Comparison of ENCODE assay signal across 25 cellular contexts in genomic region chr3:45765956-45766355, GRCh38. TPM values are rescaled to one million over a fixed set of nuclear protein-coding genes. Genes with fewer than 3 reads are reported as not detected.
A peak's percentile ranks its signal among the peaks of the same experiment; 100 is the strongest.
DNase-seq lines count a peak whose midpoint lies in the region; FAIRE-seq and TF ChIP-seq lines count a peak whose summit lies in the region.
"Had no signal": no experiment of that assay in that cellular context is flagged by ENCODE, and none has a peak within 500 bp of the region (broad histone marks: within the 10 kb centered on the region; RNA-seq: fewer than 3 reads in every experiment).

No MANE protein-coding gene starts in this region.

- H3K9ac ChIP-seq in endodermal cell (ENCODE audit: extremely low read depth, low read length, poor library complexity, severe bottlenecking), result no peak overlapping the region
- H3K9ac ChIP-seq: BLaER1 treated with 17β-estradiol and CSF1 and Interleukin-3, amounts not matched to agents 10 nM and 100 nM had no signal

- intact Hi-C loops in stomach (cut with DNase I; ENCODE audit: low total_unique reads), result loop anchor here (10.0 kb wide), 1 partner anchor 159 kb away; no protein-coding TSS in a partner anchor
- intact Hi-C loops in CD4-positive, alpha-beta memory T cell (cut with micrococcal nuclease), result loop anchor here (10.0 kb wide), 1 partner anchor 609 kb away; the partner anchor contains the start of gene CCR5

- H3K4me1 ChIP-seq in endodermal cell (ENCODE audit: control insufficient read depth, insufficient read depth, low read length) (no peaks in the 10 kb centered on the region), stomach (peaks cover 0 to 11% (median 6%) of the 10 kb centered on the region in 4 donors)
- H3K4me1 ChIP-seq in CD4-positive, alpha-beta memory T cell (ENCODE audit: insufficient read depth, low read length), result no peaks in the 10 kb centered on the region
- H3K4me1 ChIP-seq: BE2C; BLaER1 treated with 17β-estradiol and CSF1 and Interleukin-3, amounts not matched to agents 10 nM and 100 nM had no signal

- WGBS in endodermal cell (ENCODE audit: insufficient coverage in 1 of 2, insufficient read length in 1 of 2), 2 experiments, result 90 to 96% methylated on average over 4 to 8 of the region's 8 CpGs
- 76 to 89% (median 78%) methylated on average over 8 of the region's 8 CpGs for WGBS in stomach, 5 donors

- H3K4me1 Mint-ChIP-seq in endodermal cell (no peaks in the 10 kb centered on the region), osteocyte (ENCODE audit: unreplicated experiment) (peaks cover 10% of the 10 kb centered on the region)
- H3K4me1 Mint-ChIP-seq in CD4-positive, alpha-beta memory T cell, result peaks cover 0 to 4% (median 3%) of the 10 kb centered on the region in 4 donors

- POLR2A ChIA-PET in CD4-positive, alpha-beta memory T cell (lab: Charles Lee; ENCODE audit: partially characterized antibody), result no interaction called here

- H3K27ac ChIP-seq in endodermal cell (ENCODE audit: low read depth, low read length), result no peak overlapping the region
- no peak overlapping the region for H3K27ac ChIP-seq in stomach
- H3K27ac ChIP-seq in CD4-positive, alpha-beta memory T cell (ENCODE audit: low read depth, low read length), result no peak overlapping the region
- H3K27ac ChIP-seq: 22Rv1; BLaER1 treated with 17β-estradiol and CSF1 and Interleukin-3, amounts not matched to agents 10 nM and 100 nM had no signal

- DNase-seq in NCI-H526 (lab: John Stamatoyannopoulos, UW) (peak; percentile 12 to 62), NCI-H526 treated with DMSO at 0.1 percent for 48 hours (lab: John Stamatoyannopoulos, UW) (no peak), AG20443 (ENCODE audit: low spot score) (peak; percentile 2), endodermal cell (peak; percentile 31), osteocyte (ENCODE audit: extremely low spot score, unreplicated experiment) (peak; percentile 65), urothelium cell line (ENCODE audit: low spot score) (no peak), stomach (no peak)
- no peak for DNase-seq in CD4-positive, alpha-beta memory T cell
- DNase-seq: AML-193; BE2C; Calu3; CD4-positive, alpha-beta T cell; COR-L47; DMS153; DND-41; H9 had no signal

- TF ChIP-seq EP300 in stomach (IDR thresholded peaks at IDR 0.05), result no peak

- H3K36me3 Mint-ChIP-seq in endodermal cell (ENCODE audit: low read depth) (no peaks in the 10 kb centered on the region), osteocyte (ENCODE audit: unreplicated experiment) (no peaks in the 10 kb centered on the region)
- peaks cover 0 to 4% of the 10 kb centered on the region in 2 donors for H3K36me3 Mint-ChIP-seq in CD4-positive, alpha-beta memory T cell
- H3K36me3 Mint-ChIP-seq: CD14-positive monocyte had no signal

- no peaks in the 10 kb centered on the region for H3K36me3 ChIP-seq in endodermal cell (ENCODE audit: control insufficient read depth, insufficient read depth, low read length)
- no peaks in the 10 kb centered on the region for H3K36me3 ChIP-seq in stomach
- H3K36me3 ChIP-seq in CD4-positive, alpha-beta memory T cell (ENCODE audit: insufficient read depth, low read length), result no peaks in the 10 kb centered on the region
- H3K36me3 ChIP-seq: BE2C; BLaER1 treated with 17β-estradiol and CSF1 and Interleukin-3, amounts not matched to agents 10 nM and 100 nM had no signal

- peaks cover 13% of the 10 kb centered on the region for H3K9me3 Mint-ChIP-seq in endodermal cell
- H3K9me3 Mint-ChIP-seq in osteocyte (ENCODE audit: unreplicated experiment), result peaks cover 16% of the 10 kb centered on the region
- H3K9me3 Mint-ChIP-seq in CD4-positive, alpha-beta memory T cell, result peaks cover 0 to 6% (median 0%) of the 10 kb centered on the region in 8 donors
- H3K9me3 Mint-ChIP-seq: CD4-positive, alpha-beta T cell had no signal

- H3K27ac Mint-ChIP-seq in endodermal cell (no peak overlapping the region), osteocyte (ENCODE audit: unreplicated experiment) (no peak overlapping the region)
- no peak overlapping the region for H3K27ac Mint-ChIP-seq in CD4-positive, alpha-beta memory T cell
- H3K27ac Mint-ChIP-seq: CD14-positive monocyte; CD4-positive, alpha-beta T cell; GM23338; H9 had no signal

- TF ChIP-seq CTCF in endodermal cell (conservative IDR thresholded peaks at IDR 0.05) (no peak), osteocyte (IDR thresholded peaks at IDR 0.05) (no peak), stomach (IDR thresholded peaks at IDR 0.05) (no peak)

- no peak for FAIRE-seq in urothelium cell line (lab: Jason Lieb, UNC)
- FAIRE-seq: A204.1, G401.6, GM12892 had no signal

- H3K27me3 Mint-ChIP-seq in endodermal cell (ENCODE audit: insufficient read depth) (peaks cover 7% of the 10 kb centered on the region), osteocyte (ENCODE audit: unreplicated experiment) (peaks cover 55% of the 10 kb centered on the region)
- H3K27me3 Mint-ChIP-seq in CD4-positive, alpha-beta memory T cell, result peaks cover 3 to 4% of the 10 kb centered on the region in 2 donors
- H3K27me3 Mint-ChIP-seq: CD4-positive, alpha-beta T cell had no signal

- TF ChIP-seq POLR2A in stomach (IDR thresholded peaks at IDR 0.05), result no peak

- CTCF ChIA-PET in CD4-positive, alpha-beta memory T cell (lab: Charles Lee; ENCODE audit: partially characterized antibody), result no interaction called here

- H3K27me3 ChIP-seq in endodermal cell (ENCODE audit: control insufficient read depth, insufficient read depth, low read length, poor library complexity, severe bottlenecking), result no peaks in the 10 kb centered on the region
- no peaks in the 10 kb centered on the region for H3K27me3 ChIP-seq in stomach
- no peaks in the 10 kb centered on the region for H3K27me3 ChIP-seq in CD4-positive, alpha-beta memory T cell (ENCODE audit: insufficient read depth, low read length)
- H3K27me3 ChIP-seq: BE2C; BLaER1 treated with 17β-estradiol and CSF1 and Interleukin-3, amounts not matched to agents 10 nM and 100 nM had no signal

- no peak overlapping the region for H3K4me3 ChIP-seq in endodermal cell (ENCODE audit: low read length)
- no peak overlapping the region for H3K4me3 ChIP-seq in stomach
- no peak overlapping the region for H3K4me3 ChIP-seq in CD4-positive, alpha-beta memory T cell (ENCODE audit: low read length in 2 of 2)
- H3K4me3 ChIP-seq: BLaER1 treated with 17β-estradiol and CSF1 and Interleukin-3, amounts not matched to agents 10 nM and 100 nM; GM23338 had no signal

- no peak overlapping the region for H3K4me3 Mint-ChIP-seq in endodermal cell
- H3K4me3 Mint-ChIP-seq in osteocyte (ENCODE audit: unreplicated experiment), result no peak overlapping the region
- H3K4me3 Mint-ChIP-seq in CD4-positive, alpha-beta memory T cell, result no peak overlapping the region
- H3K4me3 Mint-ChIP-seq: CD14-positive monocyte; CD4-positive, alpha-beta T cell; GM23338; H9 had no signal

- H3K9me3 ChIP-seq in endodermal cell (ENCODE audit: control insufficient read depth, low read length) (peaks cover 21% of the 10 kb centered on the region), stomach (no peaks in the 10 kb centered on the region)
- no peaks in the 10 kb centered on the region for H3K9me3 ChIP-seq in CD4-positive, alpha-beta memory T cell (ENCODE audit: control insufficient read depth in 1 of 2, low read length in 2 of 2)
- H3K9me3 ChIP-seq: BE2C had no signal

RNA-seq across cellular contexts. Expression of gene SLC6A20, which starts 30.4 kb away (rescaled TPM):
- 1 to 10 TPM in 1 of 2 donors, under 1 TPM in 1; 0.29 to 1.5 TPM for total RNA-seq in endodermal cell
- 0.18 TPM for polyA plus RNA-seq in endodermal cell (2013, experiment 1 of 2)
- 0.46 TPM for polyA plus RNA-seq in endodermal cell (2013, experiment 2 of 2)
- total RNA-seq in osteocyte, result not detected in 2 replicates
- total RNA-seq in stomach, result under 1 TPM in 3 of 5 donors, not detected in 2; 0.14 to 0.73 (median 0.58) TPM
- 1 to 10 TPM in 1 of 3 donors, under 1 TPM in 1, not detected in 1; 0.10 to 2.6 TPM for polyA plus RNA-seq in stomach
- not detected for total RNA-seq in CD4-positive, alpha-beta memory T cell
- under 1 TPM in 1 of 2 donors, not detected in 1; 0.41 TPM for polyA plus RNA-seq in CD4-positive, alpha-beta memory T cell
- total RNA-seq: CD4-positive, alpha-beta T cell; H4 had no signal
- polyA plus RNA-seq: AG04450, CD14-positive monocyte had no signal

Comparison
In these comparisons a context has a peak if more than half of its experiments do, and no peak if none do; other contexts are left out.
1. DNase-seq: peak in NCI-H526 (2 of 2), AG20443 (single experiment), endodermal cell (single experiment) and osteocyte (single experiment); none in NCI-H526 treated with DMSO at 0.1 percent for 48 hours (single experiment), urothelium cell line (single experiment), stomach (single experiment) and CD4-positive, alpha-beta memory T cell (0 of 5).